In genomic region chr12:69689638-69690037, GRCh38 we compare ENCODE assay signal across 14 cellular contexts. TPM values are rescaled to one million over a fixed set of nuclear protein-coding genes. Genes with fewer than 3 reads are reported as not detected.
DNase-seq lines count a peak whose midpoint lies in the region; ATAC-seq and TF ChIP-seq lines count a peak whose summit lies in the region.
"Had no signal": no experiment of that assay in that cellular context is flagged by ENCODE, and none has a peak within 500 bp of the region (broad histone marks: within the 10 kb centered on the region; RNA-seq: fewer than 3 reads in every experiment).

No MANE protein-coding gene starts in this region.

- ATAC-seq in WTC11 (peak; percentile 65), thoracic aorta (ENCODE audit: insufficient number of reproducible peaks, low FRiP score, low read depth) (no peak), HG03139 (IDR thresholded peaks at IDR 0.05; ENCODE audit: unreplicated experiment) (no peak), GM21515 (IDR thresholded peaks at IDR 0.05; ENCODE audit: unreplicated experiment) (no peak)
- ATAC-seq: effector memory CD8-positive, alpha-beta T cell had no signal

- DNase-seq in WTC11 (ENCODE audit: low spot score) (no peak), iPS-NIHi11 (ENCODE audit: low spot score) (peak; percentile 32), thoracic aorta (ENCODE audit: low spot score) (no peak)
- no peak for DNase-seq in central memory CD4-positive, alpha-beta T cell
- DNase-seq: RPMI8226 had no signal

- POLR2A ChIA-PET in WTC11 (lab: Charles Lee): no interaction called here

- no peaks in the 10 kb centered on the region; the same call in 1 of the 2 replicates for H3K9me3 Mint-ChIP-seq in WTC11
- H3K9me3 Mint-ChIP-seq: effector memory CD8-positive, alpha-beta T cell; mesothelial cell of epicardium; stimulated activated naive CD8-positive, alpha-beta T cell treated with anti-CD3 and anti-CD28 coated beads, Interleukin-15, Interleukin-2, amounts not matched to agents 100 ng/mL and 50 ng/mL, for 24 hours; T-helper 1 cell treated with Interleukin-12 subunit alpha and Interleukin-12 subunit beta and Interleukin-4 antibody, amounts not matched to agents 30 μg/mL and 1 μg/mL, for 36 hours had no signal

- TF ChIP-seq CTCF in WTC11 (IDR thresholded peaks at IDR 0.05): no peak
- no peak for TF ChIP-seq CTCF in thoracic aorta (IDR thresholded peaks at IDR 0.05)

- peak overlapping the region; percentile 15; the same call in 1 of the 2 replicates for H3K9ac ChIP-seq in HUES64 (ENCODE audit: low read depth, low read length)

- peaks cover 42% of the 10 kb centered on the region for H3K4me1 Mint-ChIP-seq in WTC11

- peak overlapping the region; percentile 2; the same call in 1 of the 2 replicates for H3K4me3 Mint-ChIP-seq in WTC11
- H3K4me3 Mint-ChIP-seq: effector memory CD8-positive, alpha-beta T cell; mesothelial cell of epicardium; stimulated activated naive CD8-positive, alpha-beta T cell treated with anti-CD3 and anti-CD28 coated beads, Interleukin-15, Interleukin-2, amounts not matched to agents 100 ng/mL and 50 ng/mL, for 24 hours; T-helper 1 cell treated with Interleukin-12 subunit alpha and Interleukin-12 subunit beta and Interleukin-4 antibody, amounts not matched to agents 30 μg/mL and 1 μg/mL, for 36 hours had no signal

- H3K36me3 ChIP-seq in HUES64 (ENCODE audit: insufficient read depth, low read length): no peaks in the 10 kb centered on the region
- H3K36me3 ChIP-seq in thoracic aorta: no peaks in the 10 kb centered on the region
- H3K36me3 ChIP-seq: vagina had no signal

- H3K27me3 ChIP-seq in HUES64 (ENCODE audit: insufficient read depth, low read length) (no peaks in the 10 kb centered on the region), thoracic aorta (replicated peaks; ENCODE audit: insufficient read depth) (no peaks in the 10 kb centered on the region)
- H3K27me3 ChIP-seq: vagina had no signal

- H3K27me3 Mint-ChIP-seq in WTC11 (ENCODE audit: low read depth): no peaks in the 10 kb centered on the region

- H3K9me3 ChIP-seq in HUES64 (ENCODE audit: insufficient read depth, low read depth, low read length) (no peaks in the 10 kb centered on the region), thoracic aorta (no peaks in the 10 kb centered on the region)
- H3K9me3 ChIP-seq: vagina had no signal

- H3K36me3 Mint-ChIP-seq in WTC11: no peaks in the 10 kb centered on the region
- H3K36me3 Mint-ChIP-seq: mesothelial cell of epicardium had no signal

- WGBS in HUES64: 47% methylated on average over 1 of the region's 2 CpGs

- H3K27ac Mint-ChIP-seq in WTC11: peak overlapping the region; percentile 32
- H3K27ac Mint-ChIP-seq: stimulated activated naive CD8-positive, alpha-beta T cell treated with anti-CD3 and anti-CD28 coated beads, Interleukin-15, Interleukin-2, amounts not matched to agents 100 ng/mL and 50 ng/mL, for 24 hours; T-helper 1 cell treated with Interleukin-12 subunit alpha and Interleukin-12 subunit beta and Interleukin-4 antibody, amounts not matched to agents 30 μg/mL and 1 μg/mL, for 36 hours had no signal

- H3K27ac ChIP-seq in HUES64 (ENCODE audit: low read depth, low read length) (peak overlapping the region; percentile 65), thoracic aorta (peak overlapping the region; percentile 58 to 68)
- H3K27ac ChIP-seq: vagina had no signal

- no peak overlapping the region for H3K4me3 ChIP-seq in HUES64 (ENCODE audit: low read length)
- no peak overlapping the region for H3K4me3 ChIP-seq in thoracic aorta
- H3K4me3 ChIP-seq: vagina had no signal

- H3K4me1 ChIP-seq in HUES64 (ENCODE audit: insufficient read depth, low read length) (peaks cover 41% of the 10 kb centered on the region), thoracic aorta (ENCODE audit: control insufficient read depth in 1 of 2, low read depth in 2 of 2) (peaks cover 9 to 20% of the 10 kb centered on the region in 2 donors)

- CTCF ChIA-PET in WTC11 (lab: Charles Lee): interaction anchor here (0.8 kb wide), 1 partner anchor 49 kb away, joined by 3 read pairs; no protein-coding TSS in a partner anchor

TF ChIP-seq in WTC11, 78 proteins besides CTCF, POLR2A, EP300 and RAD21:
- TF ChIP-seq ZBTB21 (CRISPR knock-in tag; IDR thresholded peaks at IDR 0.05; ENCODE audit: borderline replicate concordance) (no peak), CREM (CRISPR knock-in tag; IDR thresholded peaks at IDR 0.05) (no peak), SMAD4 (CRISPR knock-in tag; IDR thresholded peaks at IDR 0.05) (no peak), MYBL2 (CRISPR knock-in tag; IDR thresholded peaks at IDR 0.05) (no peak), KAT7 (CRISPR knock-in tag; IDR thresholded peaks at IDR 0.05; ENCODE audit: borderline replicate concordance) (no peak), SMAD3 (CRISPR knock-in tag; IDR thresholded peaks at IDR 0.05; ENCODE audit: borderline replicate concordance) (no peak), HMGA2 (CRISPR knock-in tag; IDR thresholded peaks at IDR 0.05) (no peak), EMX1 (CRISPR knock-in tag; IDR thresholded peaks at IDR 0.05) (no peak), ZNF219 (CRISPR knock-in tag; IDR thresholded peaks at IDR 0.05; ENCODE audit: borderline replicate concordance) (no peak), TEAD4 (CRISPR knock-in tag; IDR thresholded peaks at IDR 0.05) (no peak), E2F5 (CRISPR knock-in tag; IDR thresholded peaks at IDR 0.05) (no peak), ZNF423 (CRISPR knock-in tag; IDR thresholded peaks at IDR 0.05) (no peak), ZNF317 (CRISPR knock-in tag; IDR thresholded peaks at IDR 0.05; ENCODE audit: borderline replicate concordance, low read depth) (no peak), MLX (CRISPR knock-in tag; IDR thresholded peaks at IDR 0.05) (no peak), ZNF138 (CRISPR knock-in tag; conservative IDR thresholded peaks at IDR 0.05) (no peak), GABPB1 (CRISPR knock-in tag; IDR thresholded peaks at IDR 0.05) (no peak), CREB1 (CRISPR knock-in tag; IDR thresholded peaks at IDR 0.05) (no peak)
- TF ChIP-seq, protein P1, sequence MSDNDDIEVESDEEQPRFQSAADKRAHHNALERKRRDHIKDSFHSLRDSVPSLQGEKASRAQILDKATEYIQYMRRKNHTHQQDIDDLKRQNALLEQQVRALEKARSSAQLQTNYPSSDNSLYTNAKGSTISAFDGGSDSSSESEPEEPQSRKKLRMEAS (CRISPR knock-in tag; IDR thresholded peaks at IDR 0.05): no peak
TF ChIP-seq in WTC11: peak in this region for 0.

RNA-seq across cellular contexts. Expression of gene BEST3, which starts 9.5 kb away (rescaled TPM):
- not detected for polyA plus RNA-seq in HUES64 (2013, experiment 1 of 2)
- polyA plus RNA-seq in HUES64 (2013, experiment 2 of 2): not detected
- not detected in 3 replicates for total RNA-seq in WTC11 (2021)
- not detected for total RNA-seq in thoracic aorta
- total RNA-seq: NCI-H460, vagina had no signal

RNA-seq across cellular contexts. Expression of gene RAB3IP, which starts 49.0 kb away (rescaled TPM):
- 26.2 TPM for polyA plus RNA-seq in HUES64 (2013, experiment 1 of 2)
- 32.0 TPM for polyA plus RNA-seq in HUES64 (2013, experiment 2 of 2)
- 42.8 to 47.2 TPM (median 43.4 TPM) in 3 replicates for total RNA-seq in WTC11 (2021)
- total RNA-seq in thoracic aorta: 10 to 100 TPM in 1 of 2 donors, 1 to 10 TPM in 1; 8.1 to 22.6 TPM
